8 cellular contexts compared by ENCODE assay signal in the genomic region with DNA sequence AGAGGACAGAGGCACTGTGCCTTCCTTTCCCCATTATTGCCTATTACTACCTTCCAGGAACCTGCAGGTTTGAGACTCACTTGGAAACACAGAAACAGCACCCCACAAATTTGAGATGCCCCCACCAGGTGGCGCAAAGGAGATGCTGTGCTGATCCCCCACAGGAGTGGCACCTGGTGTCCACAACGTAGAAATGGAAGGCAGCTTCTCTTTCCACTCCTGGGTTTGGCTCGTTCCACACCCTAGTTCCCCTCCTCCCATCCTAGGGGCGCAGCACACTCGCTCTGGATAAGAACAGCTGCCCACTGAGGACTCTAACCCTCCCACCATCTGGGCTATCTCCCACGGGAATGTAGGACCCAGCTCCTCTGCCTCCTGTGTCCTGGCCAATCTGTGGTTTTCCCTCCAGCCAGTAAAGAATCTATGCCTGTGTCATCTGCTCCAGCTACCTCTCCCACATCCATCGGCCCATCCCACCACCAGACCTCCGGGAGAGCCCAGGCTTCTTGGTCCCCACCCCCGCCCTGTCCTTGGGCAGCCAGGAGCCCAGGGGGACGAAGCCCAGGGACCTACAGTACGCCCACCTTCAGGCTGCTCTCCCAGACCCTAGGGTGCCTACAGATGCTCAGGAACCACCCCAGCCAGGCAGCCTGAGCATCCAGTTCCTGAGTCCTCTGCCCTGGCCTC. TPM values are rescaled to one million over a fixed set of nuclear protein-coding genes. Genes with fewer than 3 reads are reported as not detected.
DNase-seq lines count a peak whose midpoint lies in the region; ATAC-seq, FAIRE-seq and TF ChIP-seq lines count a peak whose summit lies in the region.

No MANE protein-coding gene starts in this region.

- TF ChIP-seq CTCF in right atrium auricular region (IDR thresholded peaks at IDR 0.05) = peak; percentile 80 to 86
- peak; percentile 53 to 90 (median 82) for TF ChIP-seq CTCF in vagina (IDR thresholded peaks at IDR 0.05)

- DNase-seq in GM12891 (ENCODE audit: insufficient read length, low spot score) = peak; percentile 86
- peak; percentile 82 to 95 for DNase-seq in NCI-H187 (lab: John Stamatoyannopoulos, UW)
- peak; percentile 80 to 95 (median 81) for DNase-seq in T-helper 17 cell
- DNase-seq in amygdala (lab: John Stamatoyannopoulos, UW) = peak in 48 of 56 donors; percentile 14 to 84 (median 53)
- peak; percentile 93 for DNase-seq in right atrium auricular region (ENCODE audit: low spot score)
- DNase-seq in vagina (ENCODE audit: extremely low spot score in 2 of 2) = no peak

- H3K36me3 Mint-ChIP-seq in T-helper 17 cell (ENCODE audit: low read depth) = peaks cover 2% of the 10 kb centered on the region

- H3K27ac ChIP-seq in right atrium auricular region = peak overlapping the region; percentile 99 to 100
- peak overlapping the region; percentile 100 for H3K27ac ChIP-seq in rectal smooth muscle tissue (ENCODE audit: low read depth, low read length)
- H3K27ac ChIP-seq in vagina = peak overlapping the region; percentile 99

- H3K9ac ChIP-seq in rectal smooth muscle tissue (ENCODE audit: low read length) = peak overlapping the region; percentile 72

- intact Hi-C loops in vagina (cut with DNase I) = loop anchor here (5.0 kb wide), 1 partner anchor 35 kb away; a partner anchor contains a TSS

- H3K4me3 Mint-ChIP-seq in T-helper 17 cell = peak overlapping the region; percentile 91

- H3K9me3 ChIP-seq in T-helper 17 cell (ENCODE audit: control insufficient read depth, low read length, poor library complexity, severe bottlenecking) = no peaks in the 10 kb centered on the region
- H3K9me3 ChIP-seq in right atrium auricular region = no peaks in the 10 kb centered on the region
- no peaks in the 10 kb centered on the region for H3K9me3 ChIP-seq in vagina

- FAIRE-seq in GM12891 (lab: Jason Lieb, UNC) = peak; percentile 87

- peaks cover 10% of the 10 kb centered on the region for H3K36me3 ChIP-seq in right atrium auricular region
- no peaks in the 10 kb centered on the region for H3K36me3 ChIP-seq in rectal smooth muscle tissue (ENCODE audit: control insufficient read depth, insufficient read depth, low read length)
- H3K36me3 ChIP-seq in vagina = no peaks in the 10 kb centered on the region

- ATAC-seq in T-helper 17 cell (peak; percentile 39), GM18861 (IDR thresholded peaks at IDR 0.05; ENCODE audit: unreplicated experiment) (no peak)

- H3K27me3 Mint-ChIP-seq in T-helper 17 cell = no peaks in the 10 kb centered on the region

- H3K4me1 ChIP-seq in right atrium auricular region (peaks cover 0 to 36% of the 10 kb centered on the region in 2 donors), rectal smooth muscle tissue (ENCODE audit: control insufficient read depth, insufficient read depth, low read length) (peaks cover 21% of the 10 kb centered on the region), vagina (peaks cover 38% of the 10 kb centered on the region)

- H3K4me3 ChIP-seq in right atrium auricular region (peak overlapping the region; percentile 79), rectal smooth muscle tissue (ENCODE audit: low read length) (peak overlapping the region; percentile 68), vagina (peak overlapping the region; percentile 78 to 87)

- no peaks in the 10 kb centered on the region for H3K27me3 ChIP-seq in right atrium auricular region
- no peaks in the 10 kb centered on the region for H3K27me3 ChIP-seq in rectal smooth muscle tissue (ENCODE audit: control insufficient read depth, insufficient read depth, low read length)
- no peaks in the 10 kb centered on the region for H3K27me3 ChIP-seq in vagina

- H3K4me1 Mint-ChIP-seq in T-helper 17 cell = peaks cover 24% of the 10 kb centered on the region

- peak overlapping the region; percentile 98 for H3K27ac Mint-ChIP-seq in T-helper 17 cell

- TF ChIP-seq POLR2A in GM12891 (IDR thresholded peaks at IDR 0.05; ENCODE audit: low read depth, low read length) (no peak), vagina (IDR thresholded peaks at IDR 0.05) (no peak)

TF ChIP-seq in GM12891, 5 proteins besides CTCF, POLR2A, EP300 and RAD21:
- TF ChIP-seq SPI1 (IDR thresholded peaks at IDR 0.05; ENCODE audit: low read depth, low read length) (no peak), TAF1 (IDR thresholded peaks at IDR 0.05; ENCODE audit: low read depth, low read length) (no peak), POLR2AphosphoS5 (IDR thresholded peaks at IDR 0.05; ENCODE audit: low read depth, low read length) (no peak), PAX5 (IDR thresholded peaks at IDR 0.05; ENCODE audit: insufficient read depth, low read length, severe bottlenecking) (no peak), POU2F2 (IDR thresholded peaks at IDR 0.05; ENCODE audit: low read depth, low read length) (no peak; the same call in 1 of the 2 replicates)

RNA-seq across cellular contexts. Expression of a gene that starts 0.7 kb away (rescaled TPM):
- 2.8 TPM for polyA plus RNA-seq in GM12891 (2012; ENCODE audit: low read depth, missing spikeins)
- total RNA-seq in T-helper 17 cell = 10 to 100 TPM; 34.6 to 38.4 TPM
- total RNA-seq in right atrium auricular region = 10 to 100 TPM; 10.9 to 11.2 TPM
- 27.3 TPM for total RNA-seq in vagina

RNA-seq across cellular contexts. Expression of a gene that starts 1.5 kb away (rescaled TPM):
- 43.0 TPM for polyA plus RNA-seq in GM12891 (2012; ENCODE audit: low read depth, missing spikeins)
- total RNA-seq in T-helper 17 cell (10 to 100 TPM; 20.7 to 28.5 TPM), right atrium auricular region (10 to 100 TPM; 16.2 to 27.0 TPM), vagina (29.5 TPM)

RNA-seq across cellular contexts. Expression of a gene that starts 33.4 kb away (rescaled TPM):
- 0.50 TPM for polyA plus RNA-seq in GM12891 (2012; ENCODE audit: low read depth, missing spikeins)
- total RNA-seq in T-helper 17 cell = 10 to 100 TPM in 1 of 2 donors, 1 to 10 TPM in 1; 9.8 to 12.7 TPM
- under 1 TPM in 1 of 2 donors, not detected in 1; 0.20 TPM for total RNA-seq in right atrium auricular region
- 2.7 TPM for total RNA-seq in vagina

RNA-seq across cellular contexts. Expression of a gene that starts 33.9 kb away (rescaled TPM):
- 104 TPM for polyA plus RNA-seq in GM12891 (2012; ENCODE audit: low read depth, missing spikeins)
- 100 to 1,000 TPM; 110 to 127 TPM for total RNA-seq in T-helper 17 cell
- 100 to 1,000 TPM; 124 to 147 TPM for total RNA-seq in right atrium auricular region
- total RNA-seq in vagina = 117 TPM

RNA-seq across cellular contexts. Expression of a gene that starts 48.2 kb away (rescaled TPM):
- polyA plus RNA-seq in GM12891 (2012; ENCODE audit: low read depth, missing spikeins) = 14.4 TPM
- total RNA-seq in T-helper 17 cell (1 to 10 TPM; 8.6 to 9.3 TPM), right atrium auricular region (10 to 100 TPM; 14.4 to 15.5 TPM), vagina (21.1 TPM)

Comparison
In these comparisons a context has a peak if more than half of its experiments do, and no peak if none do; other contexts are left out.
1. DNase-seq: peak in GM12891 (single experiment), NCI-H187 (2 of 2), T-helper 17 cell (3 of 3), amygdala (48 of 56) and right atrium auricular region (single experiment); none in vagina (0 of 2).
2. Peak in every context shown above with its lines, with median percentiles within 50 percentile points of each other: H3K27ac ChIP-seq and H3K4me3 ChIP-seq.